Comparison of ENCODE assay signal across 2 cellular contexts in the genomic region with DNA sequence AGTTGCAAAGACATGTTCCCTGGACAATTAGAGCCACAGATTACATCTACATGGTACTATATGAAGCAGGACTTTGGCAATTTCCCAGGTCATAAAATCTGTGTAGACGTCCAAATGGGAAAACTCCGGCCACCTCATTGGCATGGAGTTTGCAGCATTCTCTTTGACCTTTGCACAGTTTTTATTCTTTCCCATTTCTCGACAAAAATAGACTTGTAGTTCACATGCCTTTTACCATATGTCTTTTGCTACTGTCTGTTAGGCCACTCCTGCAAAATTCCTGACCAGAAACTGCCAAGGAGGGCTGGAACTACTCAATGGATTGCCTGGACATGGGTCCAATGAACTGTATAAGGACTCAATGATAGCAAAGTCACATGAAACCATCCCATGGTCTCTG.
TF ChIP-seq lines count a peak whose summit lies in the region.

No MANE protein-coding gene starts in this region.

TF ChIP-seq in liver, 16 proteins besides CTCF, POLR2A, EP300 and RAD21:
- no peak for TF ChIP-seq JUND (IDR thresholded peaks at IDR 0.05)
- TF ChIP-seq, protein P1, sequence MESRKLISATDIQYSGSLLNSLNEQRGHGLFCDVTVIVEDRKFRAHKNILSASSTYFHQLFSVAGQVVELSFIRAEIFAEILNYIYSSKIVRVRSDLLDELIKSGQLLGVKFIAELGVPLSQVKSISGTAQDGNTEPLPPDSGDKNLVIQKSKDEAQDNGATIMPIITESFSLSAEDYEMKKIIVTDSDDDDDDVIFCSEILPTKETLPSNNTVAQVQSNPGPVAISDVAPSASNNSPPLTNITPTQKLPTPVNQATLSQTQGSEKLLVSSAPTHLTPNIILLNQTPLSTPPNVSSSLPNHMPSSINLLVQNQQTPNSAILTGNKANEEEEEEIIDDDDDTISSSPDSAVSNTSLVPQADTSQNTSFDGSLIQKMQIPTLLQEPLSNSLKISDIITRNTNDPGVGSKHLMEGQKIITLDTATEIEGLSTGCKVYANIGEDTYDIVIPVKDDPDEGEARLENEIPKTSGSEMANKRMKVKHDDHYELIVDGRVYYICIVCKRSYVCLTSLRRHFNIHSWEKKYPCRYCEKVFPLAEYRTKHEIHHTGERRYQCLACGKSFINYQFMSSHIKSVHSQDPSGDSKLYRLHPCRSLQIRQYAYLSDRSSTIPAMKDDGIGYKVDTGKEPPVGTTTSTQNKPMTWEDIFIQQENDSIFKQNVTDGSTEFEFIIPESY (IDR thresholded peaks at IDR 0.05): no peak
- peak; percentile 54 for TF ChIP-seq NR2F2 (IDR thresholded peaks at IDR 0.05)
- TF ChIP-seq SP1 (IDR thresholded peaks at IDR 0.05): no peak
- TF ChIP-seq RXRA (IDR thresholded peaks at IDR 0.05): peak in 1 of 2 donors; percentile 25

TF ChIP-seq in HepG2, 621 proteins besides CTCF, POLR2A, EP300 and RAD21:
- TF ChIP-seq YY1 (IDR thresholded peaks at IDR 0.05; ENCODE audit: insufficient read depth, insufficient replicate concordance, low read depth, low read length) (no peak), THAP11 (CRISPR knock-in tag; IDR thresholded peaks at IDR 0.05) (no peak), HIVEP1 (CRISPR knock-in tag; IDR thresholded peaks at IDR 0.05) (no peak)
- TF ChIP-seq, protein P2, sequence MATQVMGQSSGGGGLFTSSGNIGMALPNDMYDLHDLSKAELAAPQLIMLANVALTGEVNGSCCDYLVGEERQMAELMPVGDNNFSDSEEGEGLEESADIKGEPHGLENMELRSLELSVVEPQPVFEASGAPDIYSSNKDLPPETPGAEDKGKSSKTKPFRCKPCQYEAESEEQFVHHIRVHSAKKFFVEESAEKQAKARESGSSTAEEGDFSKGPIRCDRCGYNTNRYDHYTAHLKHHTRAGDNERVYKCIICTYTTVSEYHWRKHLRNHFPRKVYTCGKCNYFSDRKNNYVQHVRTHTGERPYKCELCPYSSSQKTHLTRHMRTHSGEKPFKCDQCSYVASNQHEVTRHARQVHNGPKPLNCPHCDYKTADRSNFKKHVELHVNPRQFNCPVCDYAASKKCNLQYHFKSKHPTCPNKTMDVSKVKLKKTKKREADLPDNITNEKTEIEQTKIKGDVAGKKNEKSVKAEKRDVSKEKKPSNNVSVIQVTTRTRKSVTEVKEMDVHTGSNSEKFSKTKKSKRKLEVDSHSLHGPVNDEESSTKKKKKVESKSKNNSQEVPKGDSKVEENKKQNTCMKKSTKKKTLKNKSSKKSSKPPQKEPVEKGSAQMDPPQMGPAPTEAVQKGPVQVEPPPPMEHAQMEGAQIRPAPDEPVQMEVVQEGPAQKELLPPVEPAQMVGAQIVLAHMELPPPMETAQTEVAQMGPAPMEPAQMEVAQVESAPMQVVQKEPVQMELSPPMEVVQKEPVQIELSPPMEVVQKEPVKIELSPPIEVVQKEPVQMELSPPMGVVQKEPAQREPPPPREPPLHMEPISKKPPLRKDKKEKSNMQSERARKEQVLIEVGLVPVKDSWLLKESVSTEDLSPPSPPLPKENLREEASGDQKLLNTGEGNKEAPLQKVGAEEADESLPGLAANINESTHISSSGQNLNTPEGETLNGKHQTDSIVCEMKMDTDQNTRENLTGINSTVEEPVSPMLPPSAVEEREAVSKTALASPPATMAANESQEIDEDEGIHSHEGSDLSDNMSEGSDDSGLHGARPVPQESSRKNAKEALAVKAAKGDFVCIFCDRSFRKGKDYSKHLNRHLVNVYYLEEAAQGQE (IDR thresholded peaks at IDR 0.05; ENCODE audit: borderline replicate concordance in 1 of 2, low read depth in 1 of 2, low read length in 2 of 2): no peak
- TF ChIP-seq, protein P3, sequence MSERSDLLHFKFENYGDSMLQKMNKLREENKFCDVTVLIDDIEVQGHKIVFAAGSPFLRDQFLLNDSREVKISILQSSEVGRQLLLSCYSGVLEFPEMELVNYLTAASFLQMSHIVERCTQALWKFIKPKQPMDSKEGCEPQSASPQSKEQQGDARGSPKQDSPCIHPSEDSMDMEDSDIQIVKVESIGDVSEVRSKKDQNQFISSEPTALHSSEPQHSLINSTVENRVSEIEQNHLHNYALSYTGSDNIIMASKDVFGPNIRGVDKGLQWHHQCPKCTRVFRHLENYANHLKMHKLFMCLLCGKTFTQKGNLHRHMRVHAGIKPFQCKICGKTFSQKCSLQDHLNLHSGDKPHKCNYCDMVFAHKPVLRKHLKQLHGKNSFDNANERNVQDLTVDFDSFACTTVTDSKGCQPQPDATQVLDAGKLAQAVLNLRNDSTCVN (CRISPR knock-in tag; IDR thresholded peaks at IDR 0.05; ENCODE audit: borderline replicate concordance): no peak
- TF ChIP-seq, protein P4, sequence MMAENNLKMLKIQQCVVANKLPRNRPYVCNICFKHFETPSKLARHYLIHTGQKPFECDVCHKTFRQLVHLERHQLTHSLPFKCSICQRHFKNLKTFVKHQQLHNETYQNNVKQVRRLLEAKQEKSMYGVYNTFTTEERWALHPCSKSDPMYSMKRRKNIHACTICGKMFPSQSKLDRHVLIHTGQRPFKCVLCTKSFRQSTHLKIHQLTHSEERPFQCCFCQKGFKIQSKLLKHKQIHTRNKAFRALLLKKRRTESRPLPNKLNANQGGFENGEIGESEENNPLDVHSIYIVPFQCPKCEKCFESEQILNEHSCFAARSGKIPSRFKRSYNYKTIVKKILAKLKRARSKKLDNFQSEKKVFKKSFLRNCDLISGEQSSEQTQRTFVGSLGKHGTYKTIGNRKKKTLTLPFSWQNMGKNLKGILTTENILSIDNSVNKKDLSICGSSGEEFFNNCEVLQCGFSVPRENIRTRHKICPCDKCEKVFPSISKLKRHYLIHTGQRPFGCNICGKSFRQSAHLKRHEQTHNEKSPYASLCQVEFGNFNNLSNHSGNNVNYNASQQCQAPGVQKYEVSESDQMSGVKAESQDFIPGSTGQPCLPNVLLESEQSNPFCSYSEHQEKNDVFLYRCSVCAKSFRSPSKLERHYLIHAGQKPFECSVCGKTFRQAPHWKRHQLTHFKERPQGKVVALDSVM (CRISPR knock-in tag; IDR thresholded peaks at IDR 0.05): no peak
